2 cellular contexts compared by ENCODE assay signal in the genomic region with DNA sequence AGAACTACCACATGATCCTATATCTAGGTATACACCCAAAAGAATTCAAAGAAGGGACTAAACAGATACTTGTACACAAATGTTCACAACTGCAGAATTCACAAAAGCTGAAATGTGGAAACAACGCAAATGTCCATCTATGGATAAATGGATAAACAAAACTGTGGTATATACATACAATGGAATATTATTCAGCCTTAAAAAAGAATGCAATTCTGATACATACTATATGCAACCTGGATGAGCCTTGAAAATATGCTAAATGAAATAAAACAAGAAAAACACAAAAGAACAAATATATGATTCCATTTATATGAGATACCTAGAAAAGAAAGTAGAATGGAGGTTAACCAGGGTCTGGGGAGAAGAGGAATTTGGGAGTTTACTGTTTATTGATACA.
TF ChIP-seq lines count a peak whose summit lies in the region.

No MANE protein-coding gene starts in this region.

TF ChIP-seq in SK-N-SH treated with all-trans-retinoic acid at 6 μM for 48 hours, 23 proteins besides CTCF, POLR2A, EP300 and RAD21 (continued from another document):
- TF ChIP-seq, protein P1, sequence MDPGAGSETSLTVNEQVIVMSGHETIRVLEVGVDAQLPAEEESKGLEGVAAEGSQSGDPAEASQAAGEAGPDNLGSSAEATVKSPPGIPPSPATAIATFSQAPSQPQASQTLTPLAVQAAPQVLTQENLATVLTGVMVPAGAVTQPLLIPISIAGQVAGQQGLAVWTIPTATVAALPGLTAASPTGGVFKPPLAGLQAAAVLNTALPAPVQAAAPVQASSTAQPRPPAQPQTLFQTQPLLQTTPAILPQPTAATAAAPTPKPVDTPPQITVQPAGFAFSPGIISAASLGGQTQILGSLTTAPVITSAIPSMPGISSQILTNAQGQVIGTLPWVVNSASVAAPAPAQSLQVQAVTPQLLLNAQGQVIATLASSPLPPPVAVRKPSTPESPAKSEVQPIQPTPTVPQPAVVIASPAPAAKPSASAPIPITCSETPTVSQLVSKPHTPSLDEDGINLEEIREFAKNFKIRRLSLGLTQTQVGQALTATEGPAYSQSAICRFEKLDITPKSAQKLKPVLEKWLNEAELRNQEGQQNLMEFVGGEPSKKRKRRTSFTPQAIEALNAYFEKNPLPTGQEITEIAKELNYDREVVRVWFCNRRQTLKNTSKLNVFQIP (CRISPR knock-in tag; IDR thresholded peaks at IDR 0.05; ENCODE audit: borderline replicate concordance, low read depth), result no peak
- no peak for TF ChIP-seq TOX (CRISPR knock-in tag; IDR thresholded peaks at IDR 0.05; ENCODE audit: borderline replicate concordance)
- no peak for TF ChIP-seq ESRRG (CRISPR knock-in tag; IDR thresholded peaks at IDR 0.05)
TF ChIP-seq in SK-N-SH treated with all-trans-retinoic acid at 6 μM for 48 hours: peak in this region for 1.

TF ChIP-seq in SK-N-SH, 30 proteins besides CTCF, POLR2A, EP300 and RAD21 (continued from another document):
- TF ChIP-seq, protein P2, sequence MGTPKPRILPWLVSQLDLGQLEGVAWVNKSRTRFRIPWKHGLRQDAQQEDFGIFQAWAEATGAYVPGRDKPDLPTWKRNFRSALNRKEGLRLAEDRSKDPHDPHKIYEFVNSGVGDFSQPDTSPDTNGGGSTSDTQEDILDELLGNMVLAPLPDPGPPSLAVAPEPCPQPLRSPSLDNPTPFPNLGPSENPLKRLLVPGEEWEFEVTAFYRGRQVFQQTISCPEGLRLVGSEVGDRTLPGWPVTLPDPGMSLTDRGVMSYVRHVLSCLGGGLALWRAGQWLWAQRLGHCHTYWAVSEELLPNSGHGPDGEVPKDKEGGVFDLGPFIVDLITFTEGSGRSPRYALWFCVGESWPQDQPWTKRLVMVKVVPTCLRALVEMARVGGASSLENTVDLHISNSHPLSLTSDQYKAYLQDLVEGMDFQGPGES (IDR thresholded peaks at IDR 0.05; ENCODE audit: low read depth, low read length), result no peak
- TF ChIP-seq TAF1 (IDR thresholded peaks at IDR 0.05; ENCODE audit: borderline replicate concordance, low read depth, low read length), result no peak
- TF ChIP-seq, protein P3, sequence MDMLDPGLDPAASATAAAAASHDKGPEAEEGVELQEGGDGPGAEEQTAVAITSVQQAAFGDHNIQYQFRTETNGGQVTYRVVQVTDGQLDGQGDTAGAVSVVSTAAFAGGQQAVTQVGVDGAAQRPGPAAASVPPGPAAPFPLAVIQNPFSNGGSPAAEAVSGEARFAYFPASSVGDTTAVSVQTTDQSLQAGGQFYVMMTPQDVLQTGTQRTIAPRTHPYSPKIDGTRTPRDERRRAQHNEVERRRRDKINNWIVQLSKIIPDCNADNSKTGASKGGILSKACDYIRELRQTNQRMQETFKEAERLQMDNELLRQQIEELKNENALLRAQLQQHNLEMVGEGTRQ (IDR thresholded peaks at IDR 0.05; ENCODE audit: borderline replicate concordance, low read depth, low read length), result no peak
- TF ChIP-seq JUND (IDR thresholded peaks at IDR 0.05), result no peak
- TF ChIP-seq TCF12 (IDR thresholded peaks at IDR 0.05), result no peak
- no peak for TF ChIP-seq ELF1 (IDR thresholded peaks at IDR 0.05)
